ENCODE assay signal across 17 cellular contexts in the genomic region with DNA sequence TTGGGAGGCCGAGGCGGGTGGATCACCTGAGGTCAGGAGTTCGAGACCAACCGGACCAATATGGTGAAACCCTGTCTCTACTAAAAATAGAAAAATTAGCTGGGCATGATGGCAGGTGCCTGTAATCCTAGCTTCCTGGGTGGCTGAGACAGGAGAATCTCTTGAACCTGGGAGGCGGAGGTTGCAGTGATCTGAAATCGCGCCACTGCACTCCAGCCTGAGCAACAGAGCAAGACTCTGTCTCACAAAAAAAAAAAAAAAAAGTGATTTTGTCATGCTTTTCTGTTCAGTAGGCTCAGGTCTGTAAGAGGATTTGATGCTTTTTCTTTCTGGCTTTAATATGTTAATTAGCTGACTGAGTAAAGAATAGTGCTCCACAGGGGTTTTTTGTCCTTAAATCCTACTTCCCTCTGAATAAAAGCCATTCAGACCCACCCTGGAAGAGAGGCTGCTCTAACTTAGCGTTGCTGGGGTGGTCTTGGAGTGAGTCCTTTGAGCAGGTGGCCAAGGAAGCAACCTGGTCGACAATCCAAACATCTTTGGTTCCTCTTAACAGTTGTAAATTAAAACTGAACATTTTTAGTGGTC. TPM values are rescaled to one million over a fixed set of nuclear protein-coding genes. Genes with fewer than 3 reads are reported as not detected.
"Had no signal": no experiment of that assay in that cellular context is flagged by ENCODE, and none has a peak within 500 bp of the region (broad histone marks: within the 10 kb centered on the region; RNA-seq: fewer than 3 reads in every experiment).

No MANE protein-coding gene starts in this region.

- H3K4me3 ChIP-seq: breast epithelium, ovary, sigmoid colon, stomach, testis, upper lobe of right lung had no signal

- H3K27ac Mint-ChIP-seq: activated naive CD8-positive, alpha-beta T cell treated with anti-CD3 and anti-CD28 coated beads, Interleukin-2, amount 50 U/mL, for 24 hours; activated T-helper 17 cell treated with anti-CD3 and anti-CD28 coated beads, Interleukin-2, amount 50 U/mL, for 72 hours; dendritic cell treated with granulocyte-macrophage colony-stimulating factor and Interleukin-4, amounts not matched to agents 40 ng/mL and 50 ng/mL, for 4 days; nephron progenitor cell had no signal

- H3K27ac ChIP-seq: breast epithelium, ovary, sigmoid colon, stomach, testis, upper lobe of right lung had no signal

- H3K9me3 Mint-ChIP-seq: activated naive CD8-positive, alpha-beta T cell treated with anti-CD3 and anti-CD28 coated beads, Interleukin-2, amount 50 U/mL, for 24 hours; activated T-helper 17 cell treated with anti-CD3 and anti-CD28 coated beads, Interleukin-2, amount 50 U/mL, for 72 hours; dendritic cell treated with granulocyte-macrophage colony-stimulating factor and Interleukin-4, amounts not matched to agents 40 ng/mL and 50 ng/mL, for 4 days; effector memory CD8-positive, alpha-beta T cell; nephron progenitor cell had no signal

- H3K27me3 ChIP-seq: breast epithelium, ovary, sigmoid colon, stomach, testis, upper lobe of right lung had no signal

- H3K36me3 ChIP-seq: breast epithelium, ovary had no signal

- H3K4me1 Mint-ChIP-seq: activated naive CD8-positive, alpha-beta T cell treated with anti-CD3 and anti-CD28 coated beads, Interleukin-2, amount 50 U/mL, for 24 hours; activated T-helper 17 cell treated with anti-CD3 and anti-CD28 coated beads, Interleukin-2, amount 50 U/mL, for 72 hours; nephron progenitor cell had no signal

- H3K27me3 Mint-ChIP-seq: activated naive CD8-positive, alpha-beta T cell treated with anti-CD3 and anti-CD28 coated beads, Interleukin-2, amount 50 U/mL, for 24 hours; activated T-helper 17 cell treated with anti-CD3 and anti-CD28 coated beads, Interleukin-2, amount 50 U/mL, for 72 hours; dendritic cell treated with granulocyte-macrophage colony-stimulating factor and Interleukin-4, amounts not matched to agents 40 ng/mL and 50 ng/mL, for 4 days; effector memory CD8-positive, alpha-beta T cell had no signal

- H3K9me3 ChIP-seq: breast epithelium, ovary, sigmoid colon, stomach, testis, upper lobe of right lung had no signal

- DNase-seq: activated CD4-positive, CD25-positive, alpha-beta regulatory T cell treated with anti-CD3 and anti-CD28 coated beads, Interleukin-2, amount 50 U/mL, for 72 hours; activated naive CD4-positive, alpha-beta T cell treated with Interleukin-2 at 50 U/mL for 16 hours; activated naive CD8-positive, alpha-beta T cell treated with anti-CD3 and anti-CD28 coated beads, Interleukin-2, amount 50 U/mL, for 24 hours; aorta; effector memory CD8-positive, alpha-beta T cell; nephron progenitor cell; ovary; sigmoid colon; stimulated activated CD4-positive, alpha-beta T cell treated with anti-CD3 and anti-CD28 coated beads, Interleukin-1b, Interleukin-23, amount 100 ng/mL, for 48 hours; stomach; T-helper 1 cell; T1000; testis; upper lobe of right lung had no signal

- H3K4me3 Mint-ChIP-seq: activated naive CD8-positive, alpha-beta T cell treated with anti-CD3 and anti-CD28 coated beads, Interleukin-2, amount 50 U/mL, for 24 hours; activated T-helper 17 cell treated with anti-CD3 and anti-CD28 coated beads, Interleukin-2, amount 50 U/mL, for 72 hours; dendritic cell treated with granulocyte-macrophage colony-stimulating factor and Interleukin-4, amounts not matched to agents 40 ng/mL and 50 ng/mL, for 4 days; effector memory CD8-positive, alpha-beta T cell; nephron progenitor cell had no signal

- ATAC-seq: activated naive CD8-positive, alpha-beta T cell treated with anti-CD3 and anti-CD28 coated beads, Interleukin-2, amount 50 U/mL, for 24 hours; activated T-helper 17 cell treated with anti-CD3 and anti-CD28 coated beads, Interleukin-2, amount 50 U/mL, for 72 hours; effector memory CD8-positive, alpha-beta T cell; upper lobe of right lung had no signal

- H3K4me1 ChIP-seq: breast epithelium, sigmoid colon, stomach, testis, upper lobe of right lung had no signal

RNA-seq across cellular contexts. Expression of a gene that starts 58.1 kb away (rescaled TPM):
- total RNA-seq: aorta, breast epithelium, upper lobe of right lung had no signal
